Comparison of ENCODE assay signal across 24 cellular contexts in genomic region chr6:139834232-139834631, GRCh38.
"Had no signal": no experiment of that assay in that cellular context is flagged by ENCODE, and none has a peak within 500 bp of the region (broad histone marks: within the 10 kb centered on the region; RNA-seq: fewer than 3 reads in every experiment).

No MANE protein-coding gene starts in this region.

- H3K4me2 ChIP-seq: neural progenitor cell had no signal

- H3K27ac ChIP-seq: dorsolateral prefrontal cortex, foreskin keratinocyte, heart left ventricle, neural progenitor cell, ovary, suprapubic skin, tibial artery, upper lobe of left lung, uterus had no signal

- H3K9ac ChIP-seq: neural progenitor cell had no signal

- H3K4me3 ChIP-seq: dorsolateral prefrontal cortex, heart left ventricle, lung, neural progenitor cell, ovary, right atrium auricular region, suprapubic skin, tibial artery, upper lobe of left lung, uterus had no signal

- H3K27me3 ChIP-seq: foreskin keratinocyte, heart left ventricle, neural progenitor cell, ovary, right atrium auricular region, suprapubic skin, tibial artery, upper lobe of left lung, uterus had no signal

- ATAC-seq: esophagus mucosa; foreskin keratinocyte; stimulated activated effector memory CD8-positive, alpha-beta T cell treated with anti-CD3 and anti-CD28 coated beads, Interleukin-12 subunit alpha, Interleukin-12 subunit beta, amount 100 ng/mL, for 72 hours; stimulated activated naive CD8-positive, alpha-beta T cell treated with anti-CD3 and anti-CD28 coated beads, Interleukin-15, Interleukin-2, amounts not matched to agents 100 U/mL and 50 U/mL, for 24 hours had no signal

- FAIRE-seq: islet of Langerhans had no signal

- H3K9me3 ChIP-seq: ovary, right atrium auricular region, tibial artery, upper lobe of left lung, uterus had no signal

- H3K4me1 ChIP-seq: foreskin keratinocyte, neural progenitor cell, upper lobe of left lung, uterus had no signal

- DNase-seq: cortex of kidney; dorsolateral prefrontal cortex; effector CD8-positive, alpha-beta T cell; foreskin keratinocyte; heart left ventricle; hypothalamus; kidney glomerular epithelial cell; mesenchymal stem cell; midbrain; nucleus accumbens; ovary; stimulated activated CD4-positive, alpha-beta T cell treated with anti-CD3 and anti-CD28 coated beads, Interleukin-4, amount 100 ng/mL, for 1 hour; stimulated activated CD8-positive, alpha-beta memory T cell treated with anti-CD3 and anti-CD28 coated beads, Interleukin-4, amount 100 ng/mL, for 48 hours; stimulated activated naive CD8-positive, alpha-beta T cell treated with anti-CD3 and anti-CD28 coated beads, Interleukin-15, Interleukin-2, amounts not matched to agents 100 U/mL and 50 U/mL, for 24 hours; tibial artery; uterus had no signal

- H3K36me3 ChIP-seq: heart left ventricle, neural progenitor cell, ovary, right atrium auricular region, suprapubic skin, tibial artery, upper lobe of left lung, uterus had no signal

- H2AFZ ChIP-seq: neural progenitor cell had no signal
